ENCODE assay signal across 25 cellular contexts in genomic region chr14:23579739-23580138, GRCh38. TPM values are rescaled to one million over a fixed set of nuclear protein-coding genes. Genes with fewer than 3 reads are reported as not detected.
"Had no signal": no experiment of that assay in that cellular context is flagged by ENCODE, and none has a peak within 500 bp of the region (broad histone marks: within the 10 kb centered on the region; RNA-seq: fewer than 3 reads in every experiment).

No MANE protein-coding gene starts in this region.

- H3K36me3 ChIP-seq: cardiac muscle cell, colonic mucosa, esophagus squamous epithelium, gastroesophageal sphincter, heart left ventricle, prostate gland, tibial artery had no signal

- DNase-seq: activated CD4-positive, alpha-beta T cell treated with anti-CD3 and anti-CD28 coated beads for 4 hours; activated CD4-positive, alpha-beta T cell treated with anti-CD3 and anti-CD28 coated beads, Interleukin-2, amount 50 U/mL, for 48 hours; activated CD4-positive, CD25-positive, alpha-beta regulatory T cell; activated effector memory CD4-positive, alpha-beta T cell treated with anti-CD3 and anti-CD28 coated beads, Interleukin-2, amount 50 U/mL, for 16 hours; activated naive CD4-positive, alpha-beta T cell treated with anti-CD3 and anti-CD28 coated beads, Interleukin-2, amount 10 ng/mL, durations not matched to agents 7 days and 5 days; amygdala; esophagus squamous epithelium; heart left ventricle; left cardiac atrium; right cardiac atrium; stimulated activated CD4-positive, alpha-beta T cell treated with anti-CD3 and anti-CD28 coated beads, Interleukin-12 subunit alpha, Interleukin-12 subunit beta, amount 100 ng/mL, for 4 hours; stimulated activated CD4-positive, alpha-beta T cell treated with anti-CD3 and anti-CD28 coated beads, Interleukin-4, amount 100 ng/mL, for 4 hours; stimulated activated naive CD8-positive, alpha-beta T cell treated with anti-CD3 and anti-CD28 coated beads, Interleukin-15, Interleukin-2, amounts not matched to agents 100 U/mL and 50 U/mL, for 24 hours; SW 1271; T-helper 17 cell; tibial artery had no signal

- ATAC-seq: gastroesophageal sphincter; left cardiac atrium; natural killer cell treated with Interleukin-12 subunit alpha and Interleukin-12 subunit beta and Interleukin-15 and Interleukin-18, amount 100 ng/mL, for 72 hours; stimulated activated naive CD8-positive, alpha-beta T cell treated with anti-CD3 and anti-CD28 coated beads, Interleukin-15, Interleukin-2, amounts not matched to agents 100 U/mL and 50 U/mL, for 24 hours; T-helper 17 cell had no signal

- H3K36me3 Mint-ChIP-seq: activated naive CD4-positive, alpha-beta T cell treated with anti-CD3 and anti-CD28 coated beads, Interleukin-2, amount 10 ng/mL, durations not matched to agents 7 days and 5 days; memory B cell; natural killer cell treated with Interleukin-12 subunit alpha and Interleukin-12 subunit beta and Interleukin-15 and Interleukin-18, amount 100 ng/mL, for 72 hours had no signal

- H3K4me3 Mint-ChIP-seq: activated naive CD4-positive, alpha-beta T cell treated with anti-CD3 and anti-CD28 coated beads, Interleukin-2, amount 10 ng/mL, durations not matched to agents 7 days and 5 days; memory B cell; natural killer cell treated with Interleukin-12 subunit alpha and Interleukin-12 subunit beta and Interleukin-15 and Interleukin-18, amount 100 ng/mL, for 72 hours; T-helper 17 cell had no signal

- H3K9me3 ChIP-seq: colonic mucosa, esophagus squamous epithelium, gastroesophageal sphincter, heart left ventricle, prostate gland, tibial artery had no signal

- H3K27ac ChIP-seq: cardiac muscle cell, colonic mucosa, esophagus squamous epithelium, gastroesophageal sphincter, heart left ventricle, tibial artery had no signal

- H3K9me3 Mint-ChIP-seq: activated naive CD4-positive, alpha-beta T cell treated with anti-CD3 and anti-CD28 coated beads, Interleukin-2, amount 10 ng/mL, durations not matched to agents 7 days and 5 days; memory B cell; natural killer cell treated with Interleukin-12 subunit alpha and Interleukin-12 subunit beta and Interleukin-15 and Interleukin-18, amount 100 ng/mL, for 72 hours had no signal

- H3K4me1 ChIP-seq: prostate gland had no signal

- H3K4me3 ChIP-seq: cardiac muscle cell, colonic mucosa, esophagus squamous epithelium, gastroesophageal sphincter, heart left ventricle, prostate gland, tibial artery had no signal

- FAIRE-seq: islet of Langerhans had no signal

- H3K27ac Mint-ChIP-seq: activated naive CD4-positive, alpha-beta T cell treated with anti-CD3 and anti-CD28 coated beads, Interleukin-2, amount 10 ng/mL, durations not matched to agents 7 days and 5 days; memory B cell; natural killer cell treated with Interleukin-12 subunit alpha and Interleukin-12 subunit beta and Interleukin-15 and Interleukin-18, amount 100 ng/mL, for 72 hours; T-helper 17 cell had no signal

RNA-seq across cellular contexts. Expression of gene JPH4, which starts 1.1 kb away (rescaled TPM):
- total RNA-seq: osteoblast, T-helper 17 cell had no signal

RNA-seq across cellular contexts. Expression of gene ZFHX2, which starts 28.2 kb away (rescaled TPM):
- total RNA-seq: skeletal muscle tissue had no signal

RNA-seq across cellular contexts. Expression of gene DHRS2, which starts 56.4 kb away (rescaled TPM):
- total RNA-seq: cardiac muscle cell, left cardiac atrium, right cardiac atrium, skeletal muscle tissue, T-helper 17 cell had no signal
- polyA plus RNA-seq: right cardiac atrium had no signal
